11 cellular contexts compared by ENCODE assay signal in genomic region chr2:206062724-206063123, GRCh38.
"Had no signal": no experiment of that assay in that cellular context is flagged by ENCODE, and none has a peak within 500 bp of the region (broad histone marks: within the 10 kb centered on the region; RNA-seq: fewer than 3 reads in every experiment).

No MANE protein-coding gene starts in this region.

- H3K9ac ChIP-seq: parathyroid adenoma had no signal

- H3K4me1 ChIP-seq: colonic mucosa, parathyroid adenoma had no signal

- H2AFZ ChIP-seq: parathyroid adenoma had no signal

- H3K27me3 ChIP-seq: colonic mucosa, tibial nerve had no signal

- H3K4me2 ChIP-seq: smooth muscle cell had no signal

- H3K9me3 Mint-ChIP-seq: activated T-cell treated with anti-CD3 and anti-CD28 coated beads, Interleukin-2, amount 50 U/mL, for 72 hours; stimulated activated effector memory CD8-positive, alpha-beta T cell treated with anti-CD3 and anti-CD28 coated beads, Interleukin-12 subunit alpha, Interleukin-12 subunit beta, amount 100 ng/mL, for 72 hours; T-helper 1 cell treated with Interleukin-12 subunit alpha and Interleukin-12 subunit beta and Interleukin-4 antibody, amounts not matched to agents 30 μg/mL and 1 μg/mL, for 36 hours had no signal

- H3K27ac ChIP-seq: colonic mucosa, parathyroid adenoma, tibial nerve had no signal

- H3K4me3 Mint-ChIP-seq: activated T-cell treated with anti-CD3 and anti-CD28 coated beads, Interleukin-2, amount 50 U/mL, for 72 hours; stimulated activated effector memory CD8-positive, alpha-beta T cell treated with anti-CD3 and anti-CD28 coated beads, Interleukin-12 subunit alpha, Interleukin-12 subunit beta, amount 100 ng/mL, for 72 hours; T-helper 1 cell treated with Interleukin-12 subunit alpha and Interleukin-12 subunit beta and Interleukin-4 antibody, amounts not matched to agents 30 μg/mL and 1 μg/mL, for 36 hours had no signal

- ATAC-seq: activated CD4-positive, CD25-positive, alpha-beta regulatory T cell treated with anti-CD3 and anti-CD28 coated beads, Interleukin-2, amount 50 U/mL, for 24 hours; activated T-cell treated with anti-CD3 and anti-CD28 coated beads, Interleukin-2, amount 50 U/mL, for 72 hours; stimulated activated effector memory CD8-positive, alpha-beta T cell treated with anti-CD3 and anti-CD28 coated beads, Interleukin-12 subunit alpha, Interleukin-12 subunit beta, amount 100 ng/mL, for 72 hours had no signal

- H3K27ac Mint-ChIP-seq: stimulated activated effector memory CD8-positive, alpha-beta T cell treated with anti-CD3 and anti-CD28 coated beads, Interleukin-12 subunit alpha, Interleukin-12 subunit beta, amount 100 ng/mL, for 72 hours had no signal

- H3K4me3 ChIP-seq: colonic mucosa, smooth muscle cell, tibial nerve had no signal

- DNase-seq: activated CD4-positive, alpha-beta T cell treated with anti-CD3 and anti-CD28 coated beads, Interleukin-2, amount 50 U/mL, for 4 hours; activated T-cell treated with anti-CD3 and anti-CD28 coated beads, Interleukin-2, amount 50 U/mL, for 72 hours; colonic mucosa; hippocampal formation; midbrain had no signal

- H3K9me3 ChIP-seq: colonic mucosa, tibial nerve had no signal

- H3K36me3 ChIP-seq: colonic mucosa had no signal
